In the genomic region with DNA sequence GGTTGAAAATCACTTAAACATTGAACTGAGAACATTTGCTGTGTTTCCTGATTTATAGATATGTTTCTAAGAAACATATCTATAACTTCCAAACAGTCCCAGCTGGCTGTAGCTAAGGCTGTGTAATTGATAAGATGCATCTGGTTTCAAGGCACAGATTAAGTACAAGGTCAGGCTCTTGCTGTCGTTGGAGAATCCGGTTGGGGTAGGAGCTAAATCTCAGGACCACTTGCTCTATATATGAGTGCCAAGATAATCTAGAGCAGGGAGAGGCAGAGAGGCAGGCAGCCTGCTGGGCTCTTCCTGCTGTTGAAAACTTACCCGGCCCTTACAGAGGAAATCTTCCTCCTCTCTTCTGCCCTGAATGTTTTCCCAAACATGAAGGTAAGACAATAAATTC, we compare ENCODE assay signal across 11 cellular contexts. TPM values are rescaled to one million over a fixed set of nuclear protein-coding genes. Genes with fewer than 3 reads are reported as not detected.
DNase-seq lines count a peak whose midpoint lies in the region; ATAC-seq, FAIRE-seq and TF ChIP-seq lines count a peak whose summit lies in the region.
"Had no signal": no experiment of that assay in that cellular context is flagged by ENCODE, and none has a peak within 500 bp of the region (broad histone marks: within the 10 kb centered on the region; RNA-seq: fewer than 3 reads in every experiment).

A gene (plus strand): TSS at position 265 of the 400 bp plus-strand sequence. CDS start 114 bp downstream, at position 379.

- no peak for DNase-seq in PC-9
- no peak for DNase-seq in endothelial cell (ENCODE audit: low spot score)
- peak; percentile 3 for DNase-seq in HepG2 (ENCODE audit: low spot score)
- DNase-seq in activated T-cell treated with anti-CD3 and anti-CD28 coated beads, Interleukin-2, amount 50 U/mL, for 24 hours: no peak
- DNase-seq in H4 (ENCODE audit: low spot score): no peak
- DNase-seq in brain microvascular endothelial cell: no peak
- DNase-seq: HFFc6, NCI-H1417 treated with DMSO at 0.1 percent for 48 hours had no signal

- no peak for TF ChIP-seq EP300 in HepG2 (IDR thresholded peaks at IDR 0.05; ENCODE audit: low read depth in 2 of 2, low read length in 2 of 2)
- no peak for TF ChIP-seq EP300 in HepG2 (CRISPR knock-in tag; IDR thresholded peaks at IDR 0.05; ENCODE audit: borderline replicate concordance)

- 15% methylated on average over 3 of the region's 3 CpGs for WGBS in HepG2 (ENCODE audit: low lambda C conversion rate)

- H3K27ac Mint-ChIP-seq in endothelial cell (ENCODE audit: unreplicated experiment): peak within 1 kb of the TSS; percentile 11
- no peak within 1 kb of the TSS for H3K27ac Mint-ChIP-seq in activated T-cell treated with anti-CD3 and anti-CD28 coated beads, Interleukin-2, amount 50 U/mL, for 24 hours
- H3K27ac Mint-ChIP-seq: HFFc6 had no signal

- H3K9ac ChIP-seq in HepG2 (ENCODE audit: insufficient read depth, low read depth, low read length) (peak within 1 kb of the TSS; percentile 21; the same call in 1 of the 2 replicates), stomach smooth muscle (ENCODE audit: low read length in 2 of 2) (peak within 1 kb of the TSS; percentile 37 to 51)

- intact Hi-C loops in PC-9 (cut with micrococcal nuclease; ENCODE audit: unreplicated experiment): no loop called here
- intact Hi-C loops in HepG2 (cut with micrococcal nuclease; ENCODE audit: unreplicated experiment): loop anchor here (1.0 kb wide), 2 partner anchors 82 to 729 kb away; no protein-coding TSS in a partner anchor

- no peaks in the 10 kb centered on the region for H3F3A ChIP-seq in PC-9 (ENCODE audit: insufficient read depth, low read depth)

- H3K36me3 Mint-ChIP-seq in endothelial cell (ENCODE audit: low read depth, unreplicated experiment): no peaks in the 10 kb centered on the region
- H3K36me3 Mint-ChIP-seq in activated T-cell treated with anti-CD3 and anti-CD28 coated beads, Interleukin-2, amount 50 U/mL, for 24 hours (ENCODE audit: low read depth): no peaks in the 10 kb centered on the region

- H3K4me2 ChIP-seq in PC-9 (no peak within 1 kb of the TSS), HepG2 (ENCODE audit: low read depth, low read length) (peak within 1 kb of the TSS; percentile 47)

- no peaks in the 10 kb centered on the region for H3K4me1 ChIP-seq in PC-9 (replicated peaks; ENCODE audit: insufficient read depth)
- peaks cover 46% of the 10 kb centered on the region for H3K4me1 ChIP-seq in HepG2 (ENCODE audit: insufficient read depth, low read length)
- peaks cover 7% of the 10 kb centered on the region for H3K4me1 ChIP-seq in stomach smooth muscle (ENCODE audit: control insufficient read depth, insufficient read depth, low read length)

- H3K9me3 ChIP-seq in PC-9 (ENCODE audit: insufficient read depth, low read depth): no peaks in the 10 kb centered on the region; the same call in 1 of the 2 replicates
- no peaks in the 10 kb centered on the region for H3K9me3 ChIP-seq in HepG2 (ENCODE audit: low read length)
- H3K9me3 ChIP-seq in stomach smooth muscle (ENCODE audit: control insufficient read depth in 2 of 2, low read length in 2 of 2): no peaks in the 10 kb centered on the region

- no peak for TF ChIP-seq RAD21 in HepG2 (CRISPR knock-in tag; IDR thresholded peaks at IDR 0.05)

- no peak within 1 kb of the TSS for H3K27ac ChIP-seq in PC-9
- no peak within 1 kb of the TSS for H3K27ac ChIP-seq in HepG2 (ENCODE audit: extremely low read length, insufficient read depth, low read length)
- H3K27ac ChIP-seq in stomach smooth muscle (ENCODE audit: low read length): no peak within 1 kb of the TSS
- no peak within 1 kb of the TSS for H3K27ac ChIP-seq in brain microvascular endothelial cell

- ATAC-seq in HepG2: peak; percentile 61
- ATAC-seq in GM21447 (IDR thresholded peaks at IDR 0.05; ENCODE audit: unreplicated experiment): no peak

- POLR2A ChIA-PET in PC-9 (lab: Charles Lee; ENCODE audit: unreplicated experiment) (no interaction called here), HepG2 (lab: Yijun Ruan, JAX) (no interaction called here)

- TF ChIP-seq CTCF in PC-9 (conservative IDR thresholded peaks at IDR 0.05) (no peak), endothelial cell (IDR thresholded peaks at IDR 0.05; ENCODE audit: unreplicated experiment) (no peak), HepG2 (CRISPR knock-in tag; IDR thresholded peaks at IDR 0.05) (no peak), brain microvascular endothelial cell (IDR thresholded peaks at IDR 0.05; ENCODE audit: low read depth, low read length, missing control alignments) (no peak)

- no peaks in the 10 kb centered on the region for H3K79me2 ChIP-seq in PC-9 (ENCODE audit: low read depth)
- no peaks in the 10 kb centered on the region for H3K79me2 ChIP-seq in HepG2 (ENCODE audit: insufficient read depth, low read length)

- H3K9me2 ChIP-seq in PC-9 (ENCODE audit: insufficient read depth): no peaks in the 10 kb centered on the region

- no TSS peak for BruUV-seq in PC-9 (replicated peaks; lab: Mats Ljungman, UMichigan)
- BruUV-seq in HepG2 (replicated peaks; lab: Mats Ljungman, UMichigan): no TSS peak

- CTCF ChIA-PET in PC-9 (lab: Charles Lee): no interaction called here
- CTCF ChIA-PET in HepG2 (lab: Yijun Ruan, JAX; ENCODE audit: low intra/inter-chr PET ratio, low total read pairs): no interaction called here

- H3K4me1 Mint-ChIP-seq in endothelial cell (ENCODE audit: unreplicated experiment): peaks cover 15% of the 10 kb centered on the region
- H3K4me1 Mint-ChIP-seq in activated T-cell treated with anti-CD3 and anti-CD28 coated beads, Interleukin-2, amount 50 U/mL, for 24 hours (ENCODE audit: low read depth): no peaks in the 10 kb centered on the region

- no peak for TF ChIP-seq POLR2A in HepG2 (IDR thresholded peaks at IDR 0.05; ENCODE audit: insufficient read depth in 1 of 2, low read depth in 2 of 2, low read length in 2 of 2)

- no peak within 1 kb of the TSS for H3K4me3 Mint-ChIP-seq in endothelial cell (ENCODE audit: unreplicated experiment)
- no peak within 1 kb of the TSS for H3K4me3 Mint-ChIP-seq in activated T-cell treated with anti-CD3 and anti-CD28 coated beads, Interleukin-2, amount 50 U/mL, for 24 hours
- H3K4me3 Mint-ChIP-seq: HFFc6 had no signal

- FAIRE-seq in HepG2 (lab: Jason Lieb, UNC): no peak
- FAIRE-seq: GM12892 had no signal

- no peaks in the 10 kb centered on the region for H3K36me3 ChIP-seq in PC-9 (ENCODE audit: low read depth)
- H3K36me3 ChIP-seq in HepG2 (replicated peaks in 1 of 2; ENCODE audit: control insufficient read depth in 1 of 2, insufficient read depth in 2 of 2, low read length in 2 of 2): no peaks in the 10 kb centered on the region
- H3K36me3 ChIP-seq in stomach smooth muscle (ENCODE audit: control insufficient read depth in 2 of 2, insufficient read depth in 2 of 2, low read length in 2 of 2): no peaks in the 10 kb centered on the region
- no peaks in the 10 kb centered on the region for H3K36me3 ChIP-seq in brain microvascular endothelial cell (replicated peaks)

- H3K27me3 ChIP-seq in PC-9 (ENCODE audit: insufficient read depth, low read depth) (no peaks in the 10 kb centered on the region), HepG2 (ENCODE audit: control insufficient read depth in 1 of 2, insufficient read depth in 2 of 2, low read length in 2 of 2) (no peaks in the 10 kb centered on the region), stomach smooth muscle (ENCODE audit: control insufficient read depth in 1 of 2, insufficient read depth in 2 of 2, low read length in 2 of 2) (no peaks in the 10 kb centered on the region), brain microvascular endothelial cell (replicated peaks) (no peaks in the 10 kb centered on the region)

- H3K27me3 Mint-ChIP-seq in endothelial cell (ENCODE audit: unreplicated experiment): peaks cover 2% of the 10 kb centered on the region
- peaks cover 26% of the 10 kb centered on the region for H3K27me3 Mint-ChIP-seq in activated T-cell treated with anti-CD3 and anti-CD28 coated beads, Interleukin-2, amount 50 U/mL, for 24 hours

- peak within 1 kb of the TSS; percentile 8; the same call in 1 of the 2 replicates for H2AFZ ChIP-seq in PC-9
- H2AFZ ChIP-seq in HepG2 (ENCODE audit: low read length): peak within 1 kb of the TSS; percentile 67

- H3K4me3 ChIP-seq in PC-9 (no peak within 1 kb of the TSS), HepG2 (replicated peaks in 1 of 3; ENCODE audit: insufficient read depth in 1 of 3, low read depth in 2 of 3, low read length in 3 of 3) (peak within 1 kb of the TSS in 1 of 3 experiments; percentile 25; a peak in 1 of 6 replicates), stomach smooth muscle (ENCODE audit: low read length in 2 of 2) (peak within 1 kb of the TSS; percentile 24 to 68), brain microvascular endothelial cell (ENCODE audit: low read depth, low read length) (no peak within 1 kb of the TSS)

- in situ Hi-C loops in HepG2 (cut with HindIII; ENCODE audit: extremely low pct_ligation_motif_present, low pct_unique_long_range_greater_than_20kb) (no loop called here), brain microvascular endothelial cell (cut with HindIII; ENCODE audit: low pct_ligation_motif_present, low sequenced_read_pairs) (no loop called here)

- H3K9me3 Mint-ChIP-seq in endothelial cell (ENCODE audit: unreplicated experiment): no peaks in the 10 kb centered on the region
- H3K9me3 Mint-ChIP-seq in activated T-cell treated with anti-CD3 and anti-CD28 coated beads, Interleukin-2, amount 50 U/mL, for 24 hours: no peaks in the 10 kb centered on the region
- H3K9me3 Mint-ChIP-seq: HFFc6 had no signal

- H4K20me1 ChIP-seq in PC-9 (ENCODE audit: insufficient read depth): no peaks in the 10 kb centered on the region
- H4K20me1 ChIP-seq in HepG2 (ENCODE audit: insufficient read depth, low read length): no peaks in the 10 kb centered on the region

RNA-seq across cellular contexts. Expression of the gene that starts here (rescaled TPM):
- not detected in 2 replicates for total RNA-seq in PC-9 (2021)
- 1.5 TPM for total RNA-seq in endothelial cell (ENCODE audit: unreplicated experiment)
- total RNA-seq in HepG2 (2016; rRNA removed; fragmentation: Illumina TruSeq; extraction: Trizol): 3.5 and 3.6 TPM in 2 replicates
- total RNA-seq in HepG2 (2016; cell fraction: cytosol; rRNA removed; fragmentation: Illumina TruSeq; extraction: Trizol; ENCODE audit: low read depth): 0.09 and 0.40 TPM in 2 replicates
- 3.6 and 5.1 TPM in 2 replicates for total RNA-seq in HepG2 (2016; cell fraction: insoluble cytoplasmic fraction; rRNA removed; fragmentation: Illumina TruSeq; extraction: Trizol)
- total RNA-seq in HepG2 (2016; cell fraction: membrane; rRNA removed; fragmentation: Illumina TruSeq; extraction: Trizol): 0.48 and 0.68 TPM in 2 replicates
- total RNA-seq in HepG2 (2016; cell fraction: nucleus; rRNA removed; fragmentation: Illumina TruSeq; extraction: Trizol): 3.9 and 5.2 TPM in 2 replicates
- 1.4 and 1.7 TPM in 2 replicates for polyA plus RNA-seq in HepG2 (2011; rRNA removed)
- polyA plus RNA-seq in HepG2 (2011; cell fraction: cytosol; rRNA removed): 1.0 and 2.9 TPM in 2 replicates
- polyA plus RNA-seq in HepG2 (2011; cell fraction: nucleus; rRNA removed): 1.0 and 1.1 TPM in 2 replicates
- polyA plus RNA-seq in HepG2 (2012): 1.8 and 2.9 TPM in 2 replicates
- 0.45 and 0.92 TPM in 2 replicates for polyA plus RNA-seq in HepG2 (2016; cell fraction: cytosol; fragmentation: Illumina TruSeq; extraction: Trizol; ENCODE audit: low read depth)
- polyA plus RNA-seq in HepG2 (2016; cell fraction: insoluble cytoplasmic fraction; fragmentation: Illumina TruSeq; extraction: Trizol; ENCODE audit: low read depth): 0.58 and 2.0 TPM in 2 replicates
- 0.09 and 0.52 TPM in 2 replicates for polyA plus RNA-seq in HepG2 (2016; cell fraction: membrane; fragmentation: Illumina TruSeq; extraction: Trizol; ENCODE audit: low read depth)
- 1.7 and 9.3 TPM in 2 replicates for polyA plus RNA-seq in HepG2 (2016; cell fraction: nucleus; fragmentation: Illumina TruSeq; extraction: Trizol; ENCODE audit: insufficient read depth, low read depth)
- polyA minus RNA-seq in HepG2 (2011; rRNA and poly(A)+ RNA removed; ENCODE audit: low replicate concordance): 0.18 TPM in 1 of 2 replicates, not detected in the other
- 0.35 and 0.59 TPM in 2 replicates for polyA minus RNA-seq in HepG2 (2011; cell fraction: cytosol; rRNA and poly(A)+ RNA removed)
- polyA minus RNA-seq in HepG2 (2011; cell fraction: nucleus; rRNA and poly(A)+ RNA removed): 0.64 and 1.6 TPM in 2 replicates
- 1.3 and 4.0 TPM in 2 replicates for total RNA-seq in H4 (2014; rRNA removed; shearing (Covaris generic))

Comparison
In these comparisons a context has a peak if more than half of its experiments do, and no peak if none do; other contexts are left out.
1. H3K4me3 ChIP-seq: peak in stomach smooth muscle (2 of 2); none in PC-9 (single experiment) and brain microvascular endothelial cell (single experiment).